ENCODE assay signal across 28 cellular contexts in the genomic region with DNA sequence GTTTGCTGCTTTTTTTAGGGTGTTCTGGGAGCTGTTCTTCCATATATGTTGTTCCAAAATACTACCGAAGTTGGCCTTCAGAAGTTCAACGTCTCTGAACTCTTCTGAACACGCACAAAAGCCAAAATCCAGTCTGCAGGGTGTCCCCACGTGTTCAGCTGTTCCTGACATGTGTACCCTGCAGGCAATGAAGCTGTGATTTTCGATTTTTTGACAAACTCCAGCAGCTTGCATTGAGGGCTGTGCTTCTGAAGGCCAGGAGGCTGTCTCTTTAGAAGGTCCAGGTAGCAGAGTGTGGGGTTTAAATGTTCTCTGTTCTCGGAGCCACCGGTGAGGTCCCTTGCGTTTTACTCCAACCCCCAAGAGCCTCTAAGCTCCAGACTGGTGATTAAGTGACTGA.
"Had no signal": no experiment of that assay in that cellular context is flagged by ENCODE, and none has a peak within 500 bp of the region (broad histone marks: within the 10 kb centered on the region; RNA-seq: fewer than 3 reads in every experiment).

No MANE protein-coding gene starts in this region.

- H3K4me3 Mint-ChIP-seq: activated naive CD4-positive, alpha-beta T cell treated with anti-CD3 and anti-CD28 coated beads for 36 hours; activated naive CD8-positive, alpha-beta T cell treated with anti-CD3 and anti-CD28 coated beads for 36 hours; natural killer cell treated with Interleukin-12 subunit alpha and Interleukin-12 subunit beta and Interleukin-15 and Interleukin-18, amount 100 ng/mL, for 72 hours; stimulated activated naive B cell treated with anti-CD40 and anti-IgM and Interleukin-4, amounts not matched to agents 10 μg/mL and 1 μg/mL and 100 μg/mL, for 72 hours; T-helper 2 cell treated with Interferon-gamma antibody and Interleukin-4, amounts not matched to agents 5 μg/mL and 100 μg/mL, for 36 hours had no signal

- H3K27me3 ChIP-seq: adrenal gland, body of pancreas, cardiac muscle cell, esophagus muscularis mucosa, neutrophil, pancreas, stomach, tibial artery had no signal

- H3K4me1 Mint-ChIP-seq: activated naive CD8-positive, alpha-beta T cell treated with anti-CD3 and anti-CD28 coated beads for 36 hours had no signal

- ATAC-seq: body of pancreas; left ventricle myocardium superior; pancreas; stimulated activated naive B cell treated with anti-CD40 and anti-IgM and Interleukin-4, amounts not matched to agents 10 μg/mL and 1 μg/mL and 100 μg/mL, for 72 hours had no signal

- H3K4me3 ChIP-seq: adrenal gland, body of pancreas, cardiac muscle cell, esophagus muscularis mucosa, mucosa of descending colon, pancreas, prostate gland, stomach, tibial artery had no signal

- DNase-seq: activated CD4-positive, alpha-beta T cell treated with anti-CD3 and anti-CD28 coated beads for 4 hours; activated CD4-positive, alpha-beta T cell treated with anti-CD3 and anti-CD28 coated beads, Interleukin-2, amount 50 U/mL, for 4 hours; activated CD8-positive, alpha-beta memory T cell treated with anti-CD3 and anti-CD28 coated beads for 24 hours; activated effector memory CD4-positive, alpha-beta T cell treated with Interleukin-2 at 50 U/mL for 16 hours; activated naive CD4-positive, alpha-beta T cell treated with anti-CD3 and anti-CD28 coated beads for 36 hours; activated naive CD8-positive, alpha-beta T cell treated with anti-CD3 and anti-CD28 coated beads for 36 hours; aorta; body of pancreas; cortex of kidney; foreskin melanocyte; left cardiac atrium; left ventricle myocardium superior; mucosa of descending colon; pancreas; stimulated activated CD4-positive, alpha-beta T cell treated with anti-CD3 and anti-CD28 coated beads, Interleukin-15, amount 100 ng/mL, for 24 hours; stimulated activated CD4-positive, alpha-beta T cell treated with anti-CD3 and anti-CD28 coated beads, Interleukin-2, amount 100 ng/mL, for 24 hours; stimulated activated naive B cell treated with anti-CD40 and anti-IgM and Interleukin-4, amounts not matched to agents 10 μg/mL and 1 μg/mL and 100 μg/mL, for 72 hours; stomach; T-helper 1 cell; tibial artery had no signal

- H3K36me3 ChIP-seq: adrenal gland, cardiac muscle cell, neutrophil, pancreas, prostate gland had no signal

- H3K4me1 ChIP-seq: adrenal gland, body of pancreas, esophagus muscularis mucosa, pancreas, prostate gland, stomach, tibial artery had no signal

- H3K9me3 ChIP-seq: adrenal gland, body of pancreas, esophagus muscularis mucosa, mucosa of descending colon, neutrophil, pancreas, prostate gland, stomach, tibial artery had no signal

- H3K36me3 Mint-ChIP-seq: activated naive CD8-positive, alpha-beta T cell treated with anti-CD3 and anti-CD28 coated beads for 36 hours; natural killer cell treated with Interleukin-12 subunit alpha and Interleukin-12 subunit beta and Interleukin-15 and Interleukin-18, amount 100 ng/mL, for 72 hours; stimulated activated naive B cell treated with anti-CD40 and anti-IgM and Interleukin-4, amounts not matched to agents 10 μg/mL and 1 μg/mL and 100 μg/mL, for 72 hours had no signal

- H3K27ac ChIP-seq: adrenal gland, body of pancreas, cardiac muscle cell, esophagus muscularis mucosa, neutrophil, pancreas, prostate gland, stomach, tibial artery had no signal

- FAIRE-seq: keratinocyte, pancreas had no signal

- H3K27ac Mint-ChIP-seq: activated naive CD4-positive, alpha-beta T cell treated with anti-CD3 and anti-CD28 coated beads for 36 hours; activated naive CD8-positive, alpha-beta T cell treated with anti-CD3 and anti-CD28 coated beads for 36 hours; natural killer cell treated with Interleukin-12 subunit alpha and Interleukin-12 subunit beta and Interleukin-15 and Interleukin-18, amount 100 ng/mL, for 72 hours; stimulated activated naive B cell treated with anti-CD40 and anti-IgM and Interleukin-4, amounts not matched to agents 10 μg/mL and 1 μg/mL and 100 μg/mL, for 72 hours; T-helper 2 cell treated with Interferon-gamma antibody and Interleukin-4, amounts not matched to agents 5 μg/mL and 100 μg/mL, for 36 hours had no signal

- H3K9me3 Mint-ChIP-seq: activated naive CD4-positive, alpha-beta T cell treated with anti-CD3 and anti-CD28 coated beads for 36 hours; activated naive CD8-positive, alpha-beta T cell treated with anti-CD3 and anti-CD28 coated beads for 36 hours; natural killer cell treated with Interleukin-12 subunit alpha and Interleukin-12 subunit beta and Interleukin-15 and Interleukin-18, amount 100 ng/mL, for 72 hours; stimulated activated naive B cell treated with anti-CD40 and anti-IgM and Interleukin-4, amounts not matched to agents 10 μg/mL and 1 μg/mL and 100 μg/mL, for 72 hours; T-helper 2 cell treated with Interferon-gamma antibody and Interleukin-4, amounts not matched to agents 5 μg/mL and 100 μg/mL, for 36 hours had no signal

- H3K27me3 Mint-ChIP-seq: activated naive CD8-positive, alpha-beta T cell treated with anti-CD3 and anti-CD28 coated beads for 36 hours had no signal
